Comparison of ENCODE assay signal across 1 cellular context in genomic region chr2:96225016-96225533, GRCh38.
TF ChIP-seq lines count a peak whose summit lies in the region.

No MANE protein-coding gene starts in this region.

TF ChIP-seq in K562, 482 proteins besides CTCF, POLR2A, EP300 and RAD21 (continues in another document):
- TF ChIP-seq SETDB1 (IDR thresholded peaks at IDR 0.05; ENCODE audit: low read length): no peak
- no peak for TF ChIP-seq IRF2 (CRISPR knock-in tag; IDR thresholded peaks at IDR 0.05)
- TF ChIP-seq CBFB (CRISPR knock-in tag; IDR thresholded peaks at IDR 0.05): no peak
- TF ChIP-seq ZNF384 (IDR thresholded peaks at IDR 0.05; ENCODE audit: low read depth, low read length): no peak
- TF ChIP-seq ILK (tag; IDR thresholded peaks at IDR 0.05; ENCODE audit: borderline replicate concordance, low read depth): peak; percentile 41; the same call in 1 of the 2 replicates
- TF ChIP-seq NFXL1 (CRISPR knock-in tag; IDR thresholded peaks at IDR 0.05): peak; percentile 68; the same call in 1 of the 2 replicates
- TF ChIP-seq TEAD2 (tag; IDR thresholded peaks at IDR 0.05): peak; percentile 48; the same call in 1 of the 2 replicates
- 0 out of 2 replicates have a peak, but pooled peaks have one; percentile 58 for TF ChIP-seq ZNF79 (CRISPR knock-in tag; IDR thresholded peaks at IDR 0.05; ENCODE audit: low read depth)
- no peak for TF ChIP-seq ZBTB49 (CRISPR knock-in tag; IDR thresholded peaks at IDR 0.05; ENCODE audit: borderline replicate concordance)
- TF ChIP-seq SOX6 (IDR thresholded peaks at IDR 0.05): peak; percentile 64; the same call in 1 of the 2 replicates
- TF ChIP-seq MAZ (CRISPR knock-in tag; conservative IDR thresholded peaks at IDR 0.05 in 1 of 2, IDR thresholded peaks at IDR 0.05 in 1 of 2): peak in 1 of 2 experiments; percentile 59; a peak in 1 of 4 replicates
- no peak for TF ChIP-seq NR2C1 (IDR thresholded peaks at IDR 0.05)
- peak; percentile 63 for TF ChIP-seq NR2C1 (tag; IDR thresholded peaks at IDR 0.05)
- TF ChIP-seq MGA (IDR thresholded peaks at IDR 0.05): peak; percentile 21; the same call in 1 of the 2 replicates
- peak; percentile 93; the same call in 1 of the 2 replicates for TF ChIP-seq KLF6 (CRISPR knock-in tag; IDR thresholded peaks at IDR 0.05; ENCODE audit: borderline replicate concordance)
- TF ChIP-seq TEAD1 (CRISPR knock-in tag; IDR thresholded peaks at IDR 0.05): peak; percentile 18 to 90; a peak in 2 of 4 replicates
- no peak for TF ChIP-seq CBX5 (IDR thresholded peaks at IDR 0.05; ENCODE audit: borderline replicate concordance, low read depth)
- TF ChIP-seq ZNF592 (IDR thresholded peaks at IDR 0.05): peak; percentile 96
- peak in 1 of 2 experiments; percentile 84; a peak in 2 of 4 replicates for TF ChIP-seq TRIM24 (IDR thresholded peaks at IDR 0.05)
- peak; percentile 74 to 76 for TF ChIP-seq FOXK2 (conservative IDR thresholded peaks at IDR 0.05 in 1 of 2, IDR thresholded peaks at IDR 0.05 in 1 of 2; ENCODE audit: low read depth in 2 of 2)
- peak; percentile 66; the same call in 1 of the 2 replicates for TF ChIP-seq ZNF445 (CRISPR knock-in tag; IDR thresholded peaks at IDR 0.05; ENCODE audit: low read depth)
- 0 out of 2 replicates have a peak, but pooled peaks have one; percentile 4 for TF ChIP-seq MAFK (IDR thresholded peaks at IDR 0.05; ENCODE audit: low read length)
- no peak for TF ChIP-seq JUND (IDR thresholded peaks at IDR 0.05; ENCODE audit: borderline replicate concordance, low read depth, low read length)
- TF ChIP-seq JUND (tag; IDR thresholded peaks at IDR 0.05; ENCODE audit: borderline replicate concordance, low read depth, low read length): peak; percentile 56; the same call in 2 of the 3 replicates
- peak; percentile 48; the same call in 1 of the 2 replicates for TF ChIP-seq SMARCE1 (IDR thresholded peaks at IDR 0.05)
- TF ChIP-seq MXD1 (CRISPR knock-in tag; IDR thresholded peaks at IDR 0.05; ENCODE audit: borderline replicate concordance, poor library complexity, severe bottlenecking): no peak
- 0 out of 2 replicates have a peak, but pooled peaks have one; percentile 19 for TF ChIP-seq RBFOX2 (IDR thresholded peaks at IDR 0.05; ENCODE audit: low read depth, low read length)
- TF ChIP-seq POLR2B (IDR thresholded peaks at IDR 0.05; ENCODE audit: low read depth, partially characterized antibody): no peak
- peak; percentile 31; the same call in 1 of the 2 replicates for TF ChIP-seq PML (IDR thresholded peaks at IDR 0.05; ENCODE audit: low read length)
- TF ChIP-seq RCOR1 (IDR thresholded peaks at IDR 0.05; ENCODE audit: borderline replicate concordance in 1 of 2, low read depth in 2 of 2, low read length in 2 of 2): peak in 1 of 2 experiments; percentile 39; a peak in 1 of 4 replicates
- peak; percentile 67 for TF ChIP-seq MECOM (CRISPR knock-in tag; IDR thresholded peaks at IDR 0.05)
- no peak for TF ChIP-seq PRPF4 (IDR thresholded peaks at IDR 0.05; ENCODE audit: insufficient read depth, low read depth, low read length, poor library complexity, severe bottlenecking)
- peak; percentile 36; the same call in 1 of the 2 replicates for TF ChIP-seq RNF2 (IDR thresholded peaks at IDR 0.05)
- TF ChIP-seq TAF7 (tag; IDR thresholded peaks at IDR 0.05): peak; percentile 62; the same call in 1 of the 2 replicates
- TF ChIP-seq ZNF766 (CRISPR knock-in tag; conservative IDR thresholded peaks at IDR 0.05): peak; percentile 95
- TF ChIP-seq ZNF395 (CRISPR knock-in tag; IDR thresholded peaks at IDR 0.05): peak; percentile 93
- no peak for TF ChIP-seq RBM14 (IDR thresholded peaks at IDR 0.05; ENCODE audit: borderline replicate concordance, insufficient read depth, low read depth, low read length)
- peak; percentile 79 for TF ChIP-seq ELF1 (tag; IDR thresholded peaks at IDR 0.05)
- peak; percentile 85; the same call in 1 of the 2 replicates for TF ChIP-seq ZBTB9 (CRISPR knock-in tag; IDR thresholded peaks at IDR 0.05)
- peak in 1 of 2 experiments; percentile 55; a peak in 2 of 4 replicates for TF ChIP-seq FOXA3 (CRISPR knock-in tag; conservative IDR thresholded peaks at IDR 0.05 in 1 of 2, IDR thresholded peaks at IDR 0.05 in 1 of 2)
- peak; percentile 75 for TF ChIP-seq PTTG1 (tag; IDR thresholded peaks at IDR 0.05; ENCODE audit: low read depth)
- no peak for TF ChIP-seq SRSF3 (IDR thresholded peaks at IDR 0.05; ENCODE audit: insufficient read depth, low read length)
